In the genomic region with DNA sequence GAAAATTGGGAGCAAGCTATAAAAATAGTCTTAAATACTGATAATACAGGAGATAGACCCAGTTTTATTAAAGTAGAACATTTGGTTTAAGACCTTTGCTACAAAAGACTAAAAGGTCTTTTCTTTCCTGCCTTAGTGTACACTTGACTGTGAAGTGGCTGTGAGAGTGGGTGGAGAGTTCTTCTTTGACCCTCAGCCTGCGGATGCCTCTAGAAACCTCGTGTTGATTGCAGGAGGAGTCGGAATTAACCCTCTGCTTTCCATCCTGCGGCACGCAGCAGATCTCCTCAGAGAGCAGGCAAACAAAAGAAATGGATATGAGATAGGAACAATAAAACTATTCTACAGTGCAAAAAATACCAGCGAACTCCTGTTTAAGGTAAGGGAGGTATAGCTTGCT, we compare ENCODE assay signal across 13 cellular contexts. TPM values are rescaled to one million over a fixed set of nuclear protein-coding genes. Genes with fewer than 3 reads are reported as not detected.
A peak's percentile ranks its signal among the peaks of the same experiment; 100 is the strongest.
DNase-seq lines count a peak whose midpoint lies in the region; ATAC-seq and TF ChIP-seq lines count a peak whose summit lies in the region.
"Had no signal": no experiment of that assay in that cellular context is flagged by ENCODE, and none has a peak within 500 bp of the region (broad histone marks: within the 10 kb centered on the region; RNA-seq: fewer than 3 reads in every experiment).

No MANE protein-coding gene starts in this region.

- intact Hi-C loops in activated CD4-positive, alpha-beta T cell treated with anti-CD3 and anti-CD28 coated beads for 36 hours (cut with DNase I, micrococcal nuclease) = loop anchor here (1.0 kb wide), 2 partner anchors 8 to 10 kb away; no protein-coding TSS in a partner anchor

- peak overlapping the region; percentile 63 for H3K9ac ChIP-seq in iPS-20b (ENCODE audit: low read depth, low read length)

- H3K4me3 ChIP-seq in iPS-20b (ENCODE audit: low read length) = peak overlapping the region; percentile 34; the same call in 1 of the 2 replicates

- peaks cover 30% of the 10 kb centered on the region for H3K4me1 ChIP-seq in iPS-20b (ENCODE audit: insufficient read depth, low read length)

- POLR2A ChIA-PET in activated CD4-positive, alpha-beta T cell treated with anti-CD3 and anti-CD28 coated beads for 36 hours (lab: Charles Lee) = interaction anchor here (0.6 kb wide), 1 partner anchor 532 kb away, joined by 3 read pairs; no protein-coding TSS in a partner anchor
- POLR2A ChIA-PET in GM10248 (lab: Yijun Ruan, JAX) = interaction anchor here (0.5 kb wide), 1 partner anchor 78 kb away, joined by 3 read pairs; no protein-coding TSS in a partner anchor

- H3K36me3 ChIP-seq in iPS-20b (ENCODE audit: insufficient read depth, low read depth, low read length) = peaks cover 52% of the 10 kb centered on the region

- H3K9me3 ChIP-seq in iPS-20b (ENCODE audit: insufficient read depth, low read depth, low read length) = peaks cover 8% of the 10 kb centered on the region

- peak; percentile 30 for ATAC-seq in activated CD4-positive, alpha-beta T cell treated with anti-CD3 and anti-CD28 coated beads for 36 hours
- peak; percentile 44 for ATAC-seq in stimulated activated naive CD8-positive, alpha-beta T cell treated with anti-CD3 and anti-CD28 coated beads, Interleukin-15, Interleukin-2, amounts not matched to agents 100 U/mL and 50 U/mL, for 24 hours
- no peak for ATAC-seq in GM19455 (IDR thresholded peaks at IDR 0.05; ENCODE audit: unreplicated experiment)

- CTCF ChIA-PET in activated CD4-positive, alpha-beta T cell treated with anti-CD3 and anti-CD28 coated beads for 36 hours (lab: Charles Lee) = interaction anchor here (0.8 to 2.4 kb wide), 7 partner anchors 8 to 16 kb away, joined by 3 to 9 read pairs (median 4); no protein-coding TSS in a partner anchor
- CTCF ChIA-PET in GM10248 (lab: Yijun Ruan, JAX) = interaction anchor here (0.8 to 5.9 kb wide), 7 partner anchors 11 to 249 kb away, joined by 3 to 30 read pairs (median 5); no protein-coding TSS in a partner anchor

- H3K27me3 Mint-ChIP-seq in activated CD4-positive, alpha-beta T cell treated with anti-CD3 and anti-CD28 coated beads for 36 hours = no peaks in the 10 kb centered on the region
- H3K27me3 Mint-ChIP-seq in T-helper 2 cell treated with Interferon-gamma antibody and Interleukin-4, amounts not matched to agents 5 μg/mL and 100 μg/mL, for 36 hours (ENCODE audit: low read depth) = no peaks in the 10 kb centered on the region

- peak overlapping the region; percentile 66 for H3K4me3 Mint-ChIP-seq in activated CD4-positive, alpha-beta T cell treated with anti-CD3 and anti-CD28 coated beads for 36 hours
- H3K4me3 Mint-ChIP-seq in T-helper 2 cell treated with Interferon-gamma antibody and Interleukin-4, amounts not matched to agents 5 μg/mL and 100 μg/mL, for 36 hours = peak overlapping the region; percentile 92

- peak overlapping the region; percentile 26 for H3K27ac ChIP-seq in iPS-20b (ENCODE audit: low read length)
- H3K27ac ChIP-seq: WERI-Rb-1 had no signal

- peaks cover 2% of the 10 kb centered on the region for H3K9me3 Mint-ChIP-seq in activated CD4-positive, alpha-beta T cell treated with anti-CD3 and anti-CD28 coated beads for 36 hours (ENCODE audit: low read depth)
- peaks cover 10% of the 10 kb centered on the region for H3K9me3 Mint-ChIP-seq in T-helper 2 cell treated with Interferon-gamma antibody and Interleukin-4, amounts not matched to agents 5 μg/mL and 100 μg/mL, for 36 hours

- peak overlapping the region; percentile 96 for H3K27ac Mint-ChIP-seq in activated CD4-positive, alpha-beta T cell treated with anti-CD3 and anti-CD28 coated beads for 36 hours
- H3K27ac Mint-ChIP-seq in T-helper 2 cell treated with Interferon-gamma antibody and Interleukin-4, amounts not matched to agents 5 μg/mL and 100 μg/mL, for 36 hours = peak overlapping the region; percentile 92

- no peak for TF ChIP-seq CTCF in GM10248 (IDR thresholded peaks at IDR 0.05; ENCODE audit: control extremely low read depth, extremely low read depth, low read depth, missing control alignments)

- peak; percentile 57 for DNase-seq in activated CD4-positive, alpha-beta T cell treated with anti-CD3 and anti-CD28 coated beads for 36 hours
- DNase-seq in activated CD4-positive, alpha-beta T cell treated with anti-CD3 and anti-CD28 coated beads, Interleukin-2, amount 50 U/mL, for 4 hours = no peak
- peak; percentile 53 for DNase-seq in T-helper 2 cell treated with Interferon-gamma antibody and Interleukin-4, amounts not matched to agents 5 μg/mL and 100 μg/mL, for 36 hours (ENCODE audit: low spot score)
- peak; percentile 42 for DNase-seq in stimulated activated naive CD8-positive, alpha-beta T cell treated with anti-CD3 and anti-CD28 coated beads, Interleukin-15, Interleukin-2, amounts not matched to agents 100 U/mL and 50 U/mL, for 24 hours
- DNase-seq in GM10248 (ENCODE audit: extremely low spot score) (no peak), NCI-H2227 treated with DMSO at 0.1 percent for 48 hours (lab: John Stamatoyannopoulos, UW) (no peak)
- DNase-seq: DMS53, left ventricle myocardium superior, NCI-H69, SHP77 treated with DMSO at 0.1 percent for 48 hours, WERI-Rb-1 had no signal

- H3K4me1 Mint-ChIP-seq in activated CD4-positive, alpha-beta T cell treated with anti-CD3 and anti-CD28 coated beads for 36 hours = peaks cover 98% of the 10 kb centered on the region
- H3K4me1 Mint-ChIP-seq in T-helper 2 cell treated with Interferon-gamma antibody and Interleukin-4, amounts not matched to agents 5 μg/mL and 100 μg/mL, for 36 hours (ENCODE audit: low read depth) = peaks cover 82% of the 10 kb centered on the region

- H3K36me3 Mint-ChIP-seq in activated CD4-positive, alpha-beta T cell treated with anti-CD3 and anti-CD28 coated beads for 36 hours (ENCODE audit: low read depth) = peaks cover 75% of the 10 kb centered on the region
- H3K36me3 Mint-ChIP-seq in T-helper 2 cell treated with Interferon-gamma antibody and Interleukin-4, amounts not matched to agents 5 μg/mL and 100 μg/mL, for 36 hours (ENCODE audit: low read depth) = peaks cover 86% of the 10 kb centered on the region

- H3K27me3 ChIP-seq in iPS-20b (ENCODE audit: insufficient read depth, low read length) = no peaks in the 10 kb centered on the region

RNA-seq across cellular contexts. Expression of a gene that starts 36.5 kb away (rescaled TPM):
- 10 to 100 TPM; 27.7 to 34.6 TPM for total RNA-seq in activated CD4-positive, alpha-beta T cell treated with anti-CD3 and anti-CD28 coated beads for 36 hours

RNA-seq across cellular contexts. Expression of a gene that starts 36.7 kb away (rescaled TPM):
- 10 to 100 TPM; 13.0 to 17.8 TPM for total RNA-seq in activated CD4-positive, alpha-beta T cell treated with anti-CD3 and anti-CD28 coated beads for 36 hours

Comparison
In these comparisons a context has a peak if more than half of its experiments do, and no peak if none do; other contexts are left out.
1. DNase-seq: peak in activated CD4-positive, alpha-beta T cell treated with anti-CD3 and anti-CD28 coated beads for 36 hours (single experiment), T-helper 2 cell treated with Interferon-gamma antibody and Interleukin-4, amounts not matched to agents 5 μg/mL and 100 μg/mL, for 36 hours (single experiment) and stimulated activated naive CD8-positive, alpha-beta T cell treated with anti-CD3 and anti-CD28 coated beads, Interleukin-15, Interleukin-2, amounts not matched to agents 100 U/mL and 50 U/mL, for 24 hours (single experiment); none in activated CD4-positive, alpha-beta T cell treated with anti-CD3 and anti-CD28 coated beads, Interleukin-2, amount 50 U/mL, for 4 hours (0 of 2), GM10248 (single experiment) and NCI-H2227 treated with DMSO at 0.1 percent for 48 hours (single experiment).